Comparison of ENCODE assay signal across 19 cellular contexts in the genomic region with DNA sequence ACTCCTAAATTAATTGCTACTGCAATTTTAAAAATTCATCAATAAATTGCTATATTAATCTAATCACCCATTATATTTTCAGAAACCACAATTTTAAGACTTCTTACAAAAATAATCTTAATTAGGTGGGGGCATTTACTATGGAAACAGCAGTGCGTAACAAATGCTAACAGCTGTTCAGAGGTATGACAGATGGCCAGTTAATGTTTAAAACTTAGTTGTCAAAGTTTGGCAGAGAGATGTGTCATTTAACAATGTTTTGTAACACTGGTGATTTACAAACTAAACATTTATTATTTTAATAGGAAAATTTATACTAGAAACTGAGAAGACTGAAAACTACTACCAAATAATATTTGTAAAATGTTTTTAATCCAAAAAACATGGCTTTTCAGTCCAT.
DNase-seq lines count a peak whose midpoint lies in the region; ATAC-seq, FAIRE-seq and TF ChIP-seq lines count a peak whose summit lies in the region.
"Had no signal": no experiment of that assay in that cellular context is flagged by ENCODE, and none has a peak within 500 bp of the region (broad histone marks: within the 10 kb centered on the region; RNA-seq: fewer than 3 reads in every experiment).

No MANE protein-coding gene starts in this region.

- no peak for TF ChIP-seq CTCF in natural killer cell (IDR thresholded peaks at IDR 0.05)

- intact Hi-C loops in dendritic cell treated with granulocyte-macrophage colony-stimulating factor and Interleukin-4, amounts not matched to agents 40 ng/mL and 50 ng/mL, for 4 days (cut with micrococcal nuclease): no loop called here
- intact Hi-C loops in natural killer cell (cut with micrococcal nuclease): no loop called here

- DNase-seq in GM18507 (ENCODE audit: extremely low spot score, insufficient read length, low read depth): no peak
- DNase-seq in NCI-H446 treated with DMSO at 0.1 percent for 48 hours (lab: John Stamatoyannopoulos, UW): peak; percentile 4
- DNase-seq in renal cortical epithelial cell (ENCODE audit: low read depth): peak; percentile 35
- DNase-seq in AG08396 (ENCODE audit: low spot score): no peak
- DNase-seq in SHP77 treated with DMSO at 0.1 percent for 48 hours (lab: John Stamatoyannopoulos, UW): no peak
- no peak for DNase-seq in natural killer cell
- DNase-seq: BE2C; Calu3; CD4-positive, alpha-beta T cell; DND-41; MG63; NCI-H1092; NCI-H146; NCI-H2107; NCI-H345; NCI-H748 treated with DMSO at 0.1 percent for 48 hours had no signal

- H3K9me3 Mint-ChIP-seq in dendritic cell treated with granulocyte-macrophage colony-stimulating factor and Interleukin-4, amounts not matched to agents 40 ng/mL and 50 ng/mL, for 4 days: no peaks in the 10 kb centered on the region
- H3K9me3 Mint-ChIP-seq in natural killer cell: no peaks in the 10 kb centered on the region
- H3K9me3 Mint-ChIP-seq: CD4-positive, alpha-beta T cell had no signal

- no peaks in the 10 kb centered on the region for H3K36me3 Mint-ChIP-seq in dendritic cell treated with granulocyte-macrophage colony-stimulating factor and Interleukin-4, amounts not matched to agents 40 ng/mL and 50 ng/mL, for 4 days (ENCODE audit: low read depth)
- H3K36me3 Mint-ChIP-seq in natural killer cell: no peaks in the 10 kb centered on the region

- H3K4me1 Mint-ChIP-seq in dendritic cell treated with granulocyte-macrophage colony-stimulating factor and Interleukin-4, amounts not matched to agents 40 ng/mL and 50 ng/mL, for 4 days (ENCODE audit: low read depth): no peaks in the 10 kb centered on the region
- H3K4me1 Mint-ChIP-seq in natural killer cell: no peaks in the 10 kb centered on the region

- FAIRE-seq in GM18507 (lab: Jason Lieb, UNC): peak; percentile 21

- ATAC-seq in HG02759 (IDR thresholded peaks at IDR 0.05; ENCODE audit: unreplicated experiment) (no peak), natural killer cell (no peak)
- ATAC-seq: HCT116 had no signal

- H3K27me3 Mint-ChIP-seq in dendritic cell treated with granulocyte-macrophage colony-stimulating factor and Interleukin-4, amounts not matched to agents 40 ng/mL and 50 ng/mL, for 4 days: no peaks in the 10 kb centered on the region
- no peaks in the 10 kb centered on the region for H3K27me3 Mint-ChIP-seq in natural killer cell (ENCODE audit: low read depth in 2 of 2)
- H3K27me3 Mint-ChIP-seq: CD4-positive, alpha-beta T cell had no signal

- peak overlapping the region; percentile 90 for H3K27ac Mint-ChIP-seq in dendritic cell treated with granulocyte-macrophage colony-stimulating factor and Interleukin-4, amounts not matched to agents 40 ng/mL and 50 ng/mL, for 4 days
- H3K27ac Mint-ChIP-seq in natural killer cell: no peak overlapping the region
- H3K27ac Mint-ChIP-seq: CD4-positive, alpha-beta T cell had no signal

- H3K4me3 Mint-ChIP-seq in dendritic cell treated with granulocyte-macrophage colony-stimulating factor and Interleukin-4, amounts not matched to agents 40 ng/mL and 50 ng/mL, for 4 days: no peak overlapping the region
- H3K4me3 Mint-ChIP-seq in natural killer cell: no peak overlapping the region
- H3K4me3 Mint-ChIP-seq: CD4-positive, alpha-beta T cell had no signal

Comparison
In these comparisons a context has a peak if more than half of its experiments do, and no peak if none do; other contexts are left out.
1. DNase-seq: peak in NCI-H446 treated with DMSO at 0.1 percent for 48 hours (single experiment) and renal cortical epithelial cell (single experiment); none in GM18507 (single experiment), AG08396 (single experiment), SHP77 treated with DMSO at 0.1 percent for 48 hours (single experiment) and natural killer cell (single experiment).